In genomic region chr3:195119461-195120198, GRCh38 we compare ENCODE assay signal across 1 cellular context.
A peak's percentile ranks its signal among the peaks of the same experiment; 100 is the strongest.
TF ChIP-seq lines count a peak whose summit lies in the region.

No MANE protein-coding gene starts in this region.

TF ChIP-seq in HepG2, 621 proteins besides CTCF, POLR2A, EP300 and RAD21 (continued from another document):
- TF ChIP-seq ZNF609 (CRISPR knock-in tag; IDR thresholded peaks at IDR 0.05; ENCODE audit: borderline replicate concordance) (no peak), NR2F1 (CRISPR knock-in tag; IDR thresholded peaks at IDR 0.05) (peak in 1 of 2 experiments; percentile 20; a peak in 1 of 4 replicates), ZNF543 (CRISPR knock-in tag; IDR thresholded peaks at IDR 0.05) (peak; percentile 42; the same call in 1 of the 2 replicates), FOXP4 (CRISPR knock-in tag; IDR thresholded peaks at IDR 0.05) (peak; percentile 61), SOX6 (IDR thresholded peaks at IDR 0.05) (no peak), SOX6 (CRISPR knock-in tag; IDR thresholded peaks at IDR 0.05) (peak; percentile 87), TFE3 (CRISPR knock-in tag; IDR thresholded peaks at IDR 0.05) (0 out of 2 replicates have a peak, but pooled peaks have one; percentile 28), ARID5B (CRISPR knock-in tag; IDR thresholded peaks at IDR 0.05) (peak; percentile 44; the same call in 1 of the 2 replicates), KLF16 (CRISPR knock-in tag; IDR thresholded peaks at IDR 0.05) (peak in 1 of 2 experiments; percentile 24; a peak in 1 of 4 replicates), BCL6 (CRISPR knock-in tag; IDR thresholded peaks at IDR 0.05) (0 out of 2 replicates have a peak, but pooled peaks have one; percentile 18), ETV6 (CRISPR knock-in tag; conservative IDR thresholded peaks at IDR 0.05) (no peak), ZFY (CRISPR knock-in tag; IDR thresholded peaks at IDR 0.05) (0 out of 2 replicates have a peak, but pooled peaks have one; percentile 1), TEAD3 (CRISPR knock-in tag; optimal IDR thresholded peaks at IDR 0.05; ENCODE audit: borderline replicate concordance) (peak; percentile 92), KMT2A (CRISPR knock-in tag; IDR thresholded peaks at IDR 0.05) (0 out of 2 replicates have a peak, but pooled peaks have one; percentile 41), CHD2 (IDR thresholded peaks at IDR 0.05; ENCODE audit: low read depth, low read length) (no peak), ZNF614 (CRISPR knock-in tag; IDR thresholded peaks at IDR 0.05; ENCODE audit: borderline replicate concordance) (no peak), PHF20 (CRISPR knock-in tag; IDR thresholded peaks at IDR 0.05) (no peak)
